ENCODE assay signal across 1 cellular context in genomic region chr15:76803049-76803571, GRCh38.
TF ChIP-seq lines count a peak whose summit lies in the region.

No MANE protein-coding gene starts in this region.

TF ChIP-seq in WTC11, 78 proteins besides CTCF, POLR2A, EP300 and RAD21 (continued from another document):
- no peak for TF ChIP-seq ZNF281 (CRISPR knock-in tag; IDR thresholded peaks at IDR 0.05)
- no peak for TF ChIP-seq ETV6 (CRISPR knock-in tag; IDR thresholded peaks at IDR 0.05)
- TF ChIP-seq HMGA2 (CRISPR knock-in tag; IDR thresholded peaks at IDR 0.05), result no peak
- TF ChIP-seq JUN (CRISPR knock-in tag; IDR thresholded peaks at IDR 0.05), result no peak
- no peak for TF ChIP-seq ZNF219 (CRISPR knock-in tag; IDR thresholded peaks at IDR 0.05; ENCODE audit: borderline replicate concordance)
